In genomic region chr18:59690216-59691045, GRCh38 we compare ENCODE assay signal across 15 cellular contexts. TPM values are rescaled to one million over a fixed set of nuclear protein-coding genes. Genes with fewer than 3 reads are reported as not detected.
DNase-seq lines count a peak whose midpoint lies in the region; ATAC-seq and TF ChIP-seq lines count a peak whose summit lies in the region.
"Had no signal": no experiment of that assay in that cellular context is flagged by ENCODE, and none has a peak within 500 bp of the region (broad histone marks: within the 10 kb centered on the region; RNA-seq: fewer than 3 reads in every experiment).

No MANE protein-coding gene starts in this region.

- H4K5ac ChIP-seq in mesendoderm (ENCODE audit: low read length), result no peak overlapping the region

- no peak for TF ChIP-seq CTCF in C4-2B (conservative IDR thresholded peaks at IDR 0.05)

- no peaks in the 10 kb centered on the region for H3K4me1 ChIP-seq in mesendoderm (ENCODE audit: control insufficient read depth, low read depth, low read length)
- H3K4me1 ChIP-seq: upper lobe of left lung had no signal

- H3K36me3 ChIP-seq in mesendoderm (ENCODE audit: control insufficient read depth, insufficient read depth, low read length), result no peaks in the 10 kb centered on the region
- H3K36me3 ChIP-seq: upper lobe of left lung had no signal

- WGBS in mesendoderm (ENCODE audit: extremely low coverage, insufficient coverage, low lambda C conversion rate), result no CpG with 5 or more reads among the region's 8 CpGs

- ATAC-seq in SK-N-SH treated with all-trans-retinoic acid at 6 μM for 48 hours, result peak; percentile 30
- no peak for ATAC-seq in HG02870 (IDR thresholded peaks at IDR 0.05; ENCODE audit: unreplicated experiment)
- ATAC-seq: activated T-cell treated with anti-CD3 and anti-CD28 coated beads, Interleukin-2, amount 50 U/mL, for 72 hours had no signal

- peak; percentile 32 for DNase-seq in NCI-H1436 (lab: John Stamatoyannopoulos, UW)
- peak; percentile 35 for DNase-seq in mesendoderm
- no peak for DNase-seq in T-helper 2 cell
- no peak for DNase-seq in nucleus accumbens (lab: John Stamatoyannopoulos, UW)
- DNase-seq in stimulated activated CD4-positive, alpha-beta T cell treated with anti-CD3 and anti-CD28 coated beads, Interleukin-2, amount 100 ng/mL, for 48 hours, result no peak
- DNase-seq: activated CD4-positive, alpha-beta T cell treated with anti-CD3 and anti-CD28 coated beads for 4 hours; activated T-cell treated with anti-CD3 and anti-CD28 coated beads, Interleukin-2, amount 50 U/mL, for 72 hours; foreskin melanocyte; KG1; upper lobe of left lung had no signal

- H2BK5ac ChIP-seq in mesendoderm (ENCODE audit: low read length), result no peak overlapping the region

- H3K79me1 ChIP-seq in mesendoderm (ENCODE audit: low read length), result no peaks in the 10 kb centered on the region

- H4K8ac ChIP-seq in mesendoderm (ENCODE audit: low read depth, low read length), result no peak overlapping the region

- H3K4me3 ChIP-seq in mesendoderm (ENCODE audit: low read length), result no peak overlapping the region
- H3K4me3 ChIP-seq: coronary artery, upper lobe of left lung had no signal

- no peak overlapping the region for H3K4me2 ChIP-seq in mesendoderm (ENCODE audit: low read length)

- no peak overlapping the region for H3K23ac ChIP-seq in mesendoderm (ENCODE audit: low read length)

- H3K27me3 ChIP-seq in mesendoderm (ENCODE audit: insufficient read depth, low read length, poor library complexity), result peaks cover 7% of the 10 kb centered on the region
- H3K27me3 ChIP-seq: upper lobe of left lung had no signal

- no peak overlapping the region for H2BK120ac ChIP-seq in mesendoderm (ENCODE audit: low read depth, low read length)

- H3K56ac ChIP-seq in mesendoderm (ENCODE audit: low read length), result no peak overlapping the region

- peak overlapping the region; percentile 49; the same call in 1 of the 2 replicates for H3K27ac ChIP-seq in C4-2B
- H3K27ac ChIP-seq in mesendoderm (ENCODE audit: low read depth, low read length), result no peak overlapping the region
- H3K27ac ChIP-seq: coronary artery, RWPE1, upper lobe of left lung had no signal

- no peak overlapping the region for H3K4ac ChIP-seq in mesendoderm (ENCODE audit: low read depth, low read length)

- no peak overlapping the region for H2AK5ac ChIP-seq in mesendoderm (ENCODE audit: low read length)

- no peak overlapping the region for H3K9ac ChIP-seq in mesendoderm (ENCODE audit: low read length)

- H3K18ac ChIP-seq in mesendoderm (ENCODE audit: low read length), result no peak overlapping the region

- H3K79me2 ChIP-seq in mesendoderm (ENCODE audit: control insufficient read depth, insufficient read depth, low read length), result no peaks in the 10 kb centered on the region

- no peak overlapping the region for H2BK15ac ChIP-seq in mesendoderm (replicated peaks; ENCODE audit: low read depth)

TF ChIP-seq in SK-N-SH treated with all-trans-retinoic acid at 6 μM for 48 hours, 23 proteins besides CTCF, POLR2A, EP300 and RAD21:
- no peak for TF ChIP-seq RARB (CRISPR knock-in tag; IDR thresholded peaks at IDR 0.05)
- TF ChIP-seq, protein P1, sequence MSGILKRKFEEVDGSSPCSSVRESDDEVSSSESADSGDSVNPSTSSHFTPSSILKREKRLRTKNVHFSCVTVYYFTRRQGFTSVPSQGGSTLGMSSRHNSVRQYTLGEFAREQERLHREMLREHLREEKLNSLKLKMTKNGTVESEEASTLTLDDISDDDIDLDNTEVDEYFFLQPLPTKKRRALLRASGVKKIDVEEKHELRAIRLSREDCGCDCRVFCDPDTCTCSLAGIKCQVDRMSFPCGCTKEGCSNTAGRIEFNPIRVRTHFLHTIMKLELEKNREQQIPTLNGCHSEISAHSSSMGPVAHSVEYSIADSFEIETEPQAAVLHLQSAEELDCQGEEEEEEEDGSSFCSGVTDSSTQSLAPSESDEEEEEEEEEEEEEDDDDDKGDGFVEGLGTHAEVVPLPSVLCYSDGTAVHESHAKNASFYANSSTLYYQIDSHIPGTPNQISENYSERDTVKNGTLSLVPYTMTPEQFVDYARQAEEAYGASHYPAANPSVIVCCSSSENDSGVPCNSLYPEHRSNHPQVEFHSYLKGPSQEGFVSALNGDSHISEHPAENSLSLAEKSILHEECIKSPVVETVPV (CRISPR knock-in tag; IDR thresholded peaks at IDR 0.05), result no peak
- no peak for TF ChIP-seq BACH2 (CRISPR knock-in tag; IDR thresholded peaks at IDR 0.05; ENCODE audit: borderline replicate concordance)
- TF ChIP-seq TOX (CRISPR knock-in tag; IDR thresholded peaks at IDR 0.05; ENCODE audit: borderline replicate concordance), result no peak
- no peak for TF ChIP-seq SNAI2 (CRISPR knock-in tag; IDR thresholded peaks at IDR 0.05)
- TF ChIP-seq ESRRG (CRISPR knock-in tag; IDR thresholded peaks at IDR 0.05), result no peak
- TF ChIP-seq ZFP3 (CRISPR knock-in tag; IDR thresholded peaks at IDR 0.05), result no peak
- TF ChIP-seq, protein P2, sequence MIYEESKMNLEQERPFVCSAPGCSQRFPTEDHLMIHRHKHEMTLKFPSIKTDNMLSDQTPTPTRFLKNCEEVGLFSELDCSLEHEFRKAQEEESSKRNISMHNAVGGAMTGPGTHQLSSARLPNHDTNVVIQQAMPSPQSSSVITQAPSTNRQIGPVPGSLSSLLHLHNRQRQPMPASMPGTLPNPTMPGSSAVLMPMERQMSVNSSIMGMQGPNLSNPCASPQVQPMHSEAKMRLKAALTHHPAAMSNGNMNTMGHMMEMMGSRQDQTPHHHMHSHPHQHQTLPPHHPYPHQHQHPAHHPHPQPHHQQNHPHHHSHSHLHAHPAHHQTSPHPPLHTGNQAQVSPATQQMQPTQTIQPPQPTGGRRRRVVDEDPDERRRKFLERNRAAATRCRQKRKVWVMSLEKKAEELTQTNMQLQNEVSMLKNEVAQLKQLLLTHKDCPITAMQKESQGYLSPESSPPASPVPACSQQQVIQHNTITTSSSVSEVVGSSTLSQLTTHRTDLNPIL (CRISPR knock-in tag; IDR thresholded peaks at IDR 0.05; ENCODE audit: low read depth), result no peak
- no peak for TF ChIP-seq PATZ1 (CRISPR knock-in tag; IDR thresholded peaks at IDR 0.05; ENCODE audit: borderline replicate concordance)
- no peak for TF ChIP-seq CSDC2 (CRISPR knock-in tag; IDR thresholded peaks at IDR 0.05)
- TF ChIP-seq ZNF565 (CRISPR knock-in tag; conservative IDR thresholded peaks at IDR 0.05; ENCODE audit: low read depth), result no peak
- TF ChIP-seq ZNF70 (CRISPR knock-in tag; IDR thresholded peaks at IDR 0.05), result no peak
- no peak for TF ChIP-seq ARNTL (CRISPR knock-in tag; IDR thresholded peaks at IDR 0.05; ENCODE audit: borderline replicate concordance, low read depth)

RNA-seq across cellular contexts. Expression of gene CCBE1, which starts 6.8 kb away (rescaled TPM):
- 0.11 TPM for polyA plus RNA-seq in mesendoderm (2013, experiment 1 of 2)
- polyA plus RNA-seq in mesendoderm (2013, experiment 2 of 2), result 0.17 TPM

Comparison
In these comparisons a context has a peak if more than half of its experiments do, and no peak if none do; other contexts are left out.
1. DNase-seq: peak in NCI-H1436 (single experiment) and mesendoderm (single experiment); none in T-helper 2 cell (0 of 5), nucleus accumbens (0 of 56) and stimulated activated CD4-positive, alpha-beta T cell treated with anti-CD3 and anti-CD28 coated beads, Interleukin-2, amount 100 ng/mL, for 48 hours (0 of 2).